8 cellular contexts compared by ENCODE assay signal in genomic region chr10:66215921-66216320, GRCh38.
"Had no signal": no experiment of that assay in that cellular context is flagged by ENCODE, and none has a peak within 500 bp of the region (broad histone marks: within the 10 kb centered on the region; RNA-seq: fewer than 3 reads in every experiment).

No MANE protein-coding gene starts in this region.

- ATAC-seq: HCT116, HepG2 had no signal

- DNase-seq: GM23248, GOT3, H9, HFFc6, KBM-7 had no signal

- H3K4me3 ChIP-seq: GM23248 had no signal

- H3K27ac ChIP-seq: GM23248, HL-60 had no signal
